ENCODE assay signal across 8 cellular contexts in genomic region chr6:142926494-142927273, GRCh38. TPM values are rescaled to one million over a fixed set of nuclear protein-coding genes. Genes with fewer than 3 reads are reported as not detected.
DNase-seq lines count a peak whose midpoint lies in the region; ATAC-seq and TF ChIP-seq lines count a peak whose summit lies in the region.

No MANE protein-coding gene starts in this region.

- no peaks in the 10 kb centered on the region for H3K9me3 Mint-ChIP-seq in activated CD8-positive, alpha-beta T cell treated with anti-CD3 and anti-CD28 coated beads, Interleukin-2, amount 10 ng/mL, durations not matched to agents 7 days and 5 days (ENCODE audit: insufficient read depth)

- H4K20me1 ChIP-seq in HCT116 (ENCODE audit: insufficient read depth), result no peaks in the 10 kb centered on the region

- H3K9me2 ChIP-seq in HCT116 (ENCODE audit: insufficient read depth), result no peaks in the 10 kb centered on the region

- no peak for TF ChIP-seq CTCF in HCT116 (IDR thresholded peaks at IDR 0.05 in 2 of 3, conservative IDR thresholded peaks at IDR 0.05 in 1 of 3; ENCODE audit: borderline replicate concordance in 1 of 3, insufficient read depth in 1 of 3, low read depth in 2 of 3, low read length in 2 of 3)
- no peak for TF ChIP-seq CTCF in lung (IDR thresholded peaks at IDR 0.05; ENCODE audit: control extremely low read depth, extremely low read depth)

- H3K4me1 Mint-ChIP-seq in activated CD8-positive, alpha-beta T cell treated with anti-CD3 and anti-CD28 coated beads, Interleukin-2, amount 10 ng/mL, durations not matched to agents 7 days and 5 days (ENCODE audit: low read depth), result peaks cover 44% of the 10 kb centered on the region

- peak overlapping the region; percentile 85 for H3K4me3 Mint-ChIP-seq in activated CD8-positive, alpha-beta T cell treated with anti-CD3 and anti-CD28 coated beads, Interleukin-2, amount 10 ng/mL, durations not matched to agents 7 days and 5 days

- no peaks in the 10 kb centered on the region for H3K79me2 ChIP-seq in HCT116 (ENCODE audit: insufficient read depth, low read length)

- H3K36me3 Mint-ChIP-seq in activated CD8-positive, alpha-beta T cell treated with anti-CD3 and anti-CD28 coated beads, Interleukin-2, amount 10 ng/mL, durations not matched to agents 7 days and 5 days (ENCODE audit: low read depth), result peaks cover 16% of the 10 kb centered on the region

- 1% methylated on average over 70 to 76 of the region's 76 CpGs for WGBS in lung, 2 donors

- no peak for TF ChIP-seq RAD21 in HCT116 (IDR thresholded peaks at IDR 0.05; ENCODE audit: low read depth)

- peak overlapping the region; percentile 93 for H3K27ac Mint-ChIP-seq in activated CD8-positive, alpha-beta T cell treated with anti-CD3 and anti-CD28 coated beads, Interleukin-2, amount 10 ng/mL, durations not matched to agents 7 days and 5 days

- intact Hi-C loops in HCT116 (cut with micrococcal nuclease), result loop anchor here (5.0 kb wide), 1 partner anchor 39 kb away; no protein-coding TSS in a partner anchor

- H3K27ac ChIP-seq in HCT116 (ENCODE audit: low read depth, low read length), result peak overlapping the region; percentile 2; the same call in 1 of the 2 replicates
- H3K27ac ChIP-seq in lung (ENCODE audit: low read depth in 1 of 2, low read length in 1 of 2), result peak overlapping the region; percentile 92 to 99

- H3K36me3 ChIP-seq in HCT116 (ENCODE audit: control insufficient read depth in 1 of 2, insufficient read depth in 2 of 2, low read length in 2 of 2) (no peaks in the 10 kb centered on the region), lung (ENCODE audit: control insufficient read depth in 2 of 2, insufficient read depth in 2 of 2, low read length in 2 of 2) (no peaks in the 10 kb centered on the region)

- no peak for TF ChIP-seq POLR2A in HCT116 (IDR thresholded peaks at IDR 0.05; ENCODE audit: borderline replicate concordance, extremely low read depth, insufficient read depth, insufficient read length)

- CTCF ChIA-PET in HCT116 (lab: Charles Lee), result no interaction called here
- CTCF ChIA-PET in activated CD8-positive, alpha-beta T cell treated with anti-CD3 and anti-CD28 coated beads, Interleukin-2, amount 10 ng/mL, durations not matched to agents 7 days and 5 days (lab: Charles Lee), result interaction anchor here (0.6 to 3.0 kb wide), 14 partner anchors 9 to 99 kb away, joined by 3 to 22 read pairs (median 4); no protein-coding TSS in a partner anchor

- peak overlapping the region; percentile 76 for H3K4me2 ChIP-seq in HCT116 (ENCODE audit: low read length)

- no peak for DNase-seq in HCT116 (ENCODE audit: low read depth, low spot score)
- DNase-seq in NAMALWA (ENCODE audit: low spot score), result peak; percentile 83
- DNase-seq in activated CD8-positive, alpha-beta T cell treated with anti-CD3 and anti-CD28 coated beads, Interleukin-2, amount 10 ng/mL, durations not matched to agents 7 days and 5 days, result peak; percentile 90
- DNase-seq in effector CD8-positive, alpha-beta T cell (lab: John Stamatoyannopoulos, UW), result peak; percentile 57
- DNase-seq in lung (ENCODE audit: low spot score), result peak; percentile 77
- peak; percentile 42 to 47 for DNase-seq in stimulated activated CD8-positive, alpha-beta memory T cell treated with anti-CD3 and anti-CD28 coated beads, Interleukin-15, amount 100 ng/mL, for 4 hours (ENCODE audit: low read depth in 2 of 2)
- DNase-seq in MV-4-11 (lab: John Stamatoyannopoulos, UW), result no peak

- ATAC-seq in GM18499 (IDR thresholded peaks at IDR 0.05; ENCODE audit: insufficient read depth, unreplicated experiment), result peak; percentile 65
- ATAC-seq in HCT116, result peak; percentile 86
- peak; percentile 85 for ATAC-seq in activated CD8-positive, alpha-beta T cell treated with anti-CD3 and anti-CD28 coated beads, Interleukin-2, amount 10 ng/mL, durations not matched to agents 7 days and 5 days
- peak; percentile 90 for ATAC-seq in lung (ENCODE audit: insufficient read depth, low FRiP score)

- H2AFZ ChIP-seq in HCT116 (ENCODE audit: low read depth, low read length, poor library complexity, severe bottlenecking), result no peak overlapping the region

- H3K4me3 ChIP-seq in HCT116 (replicated peaks in 1 of 2; ENCODE audit: low read depth in 1 of 2, low read length in 2 of 2) (peak overlapping the region; percentile 58 to 64), lung (peak overlapping the region; percentile 60)

- RAD21 ChIA-PET in HCT116 (lab: Charles Lee; ENCODE audit: low non-redundant PET in 1 of 2, low total read pairs in 2 of 2, uncharacterized antibody in 2 of 2, unreplicated experiment in 2 of 2), result no interaction called here

- POLR2A ChIA-PET in HCT116 (lab: Charles Lee), result no interaction called here
- POLR2A ChIA-PET in activated CD8-positive, alpha-beta T cell treated with anti-CD3 and anti-CD28 coated beads, Interleukin-2, amount 10 ng/mL, durations not matched to agents 7 days and 5 days (lab: Charles Lee), result interaction anchor here (0.7 to 6.9 kb wide), 22 partner anchors 9 to 115 kb away, joined by 3 to 69 read pairs (median 7); partner anchors contain the start of gene HIVEP2

- no peaks in the 10 kb centered on the region for H3K9me3 ChIP-seq in HCT116 (ENCODE audit: control insufficient read depth in 1 of 2, insufficient read depth in 1 of 2, low read depth in 1 of 2, low read length in 2 of 2)
- no peaks in the 10 kb centered on the region for H3K9me3 ChIP-seq in lung (ENCODE audit: control insufficient read depth in 2 of 2, insufficient read depth in 1 of 2, low read length in 1 of 2)

- no peaks in the 10 kb centered on the region for H3K27me3 Mint-ChIP-seq in activated CD8-positive, alpha-beta T cell treated with anti-CD3 and anti-CD28 coated beads, Interleukin-2, amount 10 ng/mL, durations not matched to agents 7 days and 5 days (ENCODE audit: low read depth)

- no TSS peak for BruUV-seq in HCT116 (replicated peaks; lab: Mats Ljungman, UMichigan)

- H3K4me1 ChIP-seq in HCT116 (ENCODE audit: control insufficient read depth in 1 of 2, insufficient read depth in 2 of 2, low read length in 2 of 2) (peaks cover 5 to 18% of the 10 kb centered on the region in 2 experiments; a peak in 3 of 4 replicates), lung (ENCODE audit: control insufficient read depth in 2 of 2, insufficient read depth in 2 of 2, low read length in 2 of 2) (peaks cover 0 to 11% of the 10 kb centered on the region in 2 donors)

- H3K27me3 ChIP-seq in HCT116 (ENCODE audit: insufficient read depth, low read length) (no peaks in the 10 kb centered on the region), lung (ENCODE audit: control insufficient read depth, insufficient read depth) (no peaks in the 10 kb centered on the region)

- H3K9ac ChIP-seq in HCT116 (ENCODE audit: low read length), result peak overlapping the region; percentile 62

TF ChIP-seq in HCT116, 20 proteins besides CTCF, POLR2A, EP300 and RAD21:
- no peak for TF ChIP-seq EZH2 (IDR thresholded peaks at IDR 0.05)
- TF ChIP-seq EZH2phosphoT487 (IDR thresholded peaks at IDR 0.05; ENCODE audit: borderline replicate concordance), result no peak
- TF ChIP-seq ELF1 (IDR thresholded peaks at IDR 0.05; ENCODE audit: borderline replicate concordance, low read depth), result no peak
- no peak for TF ChIP-seq ZBTB33 (IDR thresholded peaks at IDR 0.05; ENCODE audit: extremely low read depth, insufficient replicate concordance, low read length)
- TF ChIP-seq FOSL1 (IDR thresholded peaks at IDR 0.05; ENCODE audit: low read depth), result no peak
- no peak for TF ChIP-seq YY1 (IDR thresholded peaks at IDR 0.05; ENCODE audit: extremely low read depth, insufficient replicate concordance, low read depth, low read length)
- TF ChIP-seq POLR2AphosphoS5 (IDR thresholded peaks at IDR 0.05; ENCODE audit: low read depth, low read length), result peak; percentile 19; the same call in 1 of the 2 replicates
- TF ChIP-seq CEBPB (IDR thresholded peaks at IDR 0.05; ENCODE audit: low read depth), result no peak

RNA-seq across cellular contexts. Expression of gene HIVEP2, which starts 18.3 kb away (rescaled TPM):
- total RNA-seq in HCT116 (2021; ENCODE audit: unreplicated experiment), result 8.1 TPM
- 5.4 and 5.8 TPM in 2 replicates for polyA plus RNA-seq in HCT116 (2012)
- total RNA-seq in activated CD8-positive, alpha-beta T cell treated with anti-CD3 and anti-CD28 coated beads, Interleukin-2, amount 10 ng/mL, durations not matched to agents 7 days and 5 days, result 10 to 100 TPM; 22.8 to 23.1 TPM
- total RNA-seq in lung, result 10 to 100 TPM; 14.4 to 23.8 TPM
- polyA plus RNA-seq in lung, result 1 to 10 TPM; 3.0 to 8.0 TPM

Comparison
In these comparisons a context has a peak if more than half of its experiments do, and no peak if none do; other contexts are left out.
1. DNase-seq: peak in NAMALWA (single experiment), activated CD8-positive, alpha-beta T cell treated with anti-CD3 and anti-CD28 coated beads, Interleukin-2, amount 10 ng/mL, durations not matched to agents 7 days and 5 days (single experiment), effector CD8-positive, alpha-beta T cell (single experiment), lung (single experiment) and stimulated activated CD8-positive, alpha-beta memory T cell treated with anti-CD3 and anti-CD28 coated beads, Interleukin-15, amount 100 ng/mL, for 4 hours (2 of 2); none in HCT116 (single experiment) and MV-4-11 (single experiment).
2. Peak in every context shown above with its lines, with median percentiles within 50 percentile points of each other: ATAC-seq.